In genomic region chr1:56189946-56190920, GRCh38 we compare ENCODE assay signal across 1 cellular context.
TF ChIP-seq lines count a peak whose summit lies in the region.

No MANE protein-coding gene starts in this region.

TF ChIP-seq in HepG2, 621 proteins besides CTCF, POLR2A, EP300 and RAD21 (continued from another document and continues in another):
- no peak for TF ChIP-seq PRDM15 (CRISPR knock-in tag; IDR thresholded peaks at IDR 0.05)
- TF ChIP-seq PRMT3 (CRISPR knock-in tag; IDR thresholded peaks at IDR 0.05; ENCODE audit: borderline replicate concordance, low read depth) = 0 out of 2 replicates have a peak, but pooled peaks have one; percentile 65
- no peak for TF ChIP-seq ZNF772 (CRISPR knock-in tag; IDR thresholded peaks at IDR 0.05)
- TF ChIP-seq NCOR1 (IDR thresholded peaks at IDR 0.05; ENCODE audit: borderline replicate concordance, low read length) = peak; percentile 97
- TF ChIP-seq ZNF616 (CRISPR knock-in tag; IDR thresholded peaks at IDR 0.05; ENCODE audit: low read depth) = no peak
- TF ChIP-seq TFDP1 (CRISPR knock-in tag; IDR thresholded peaks at IDR 0.05; ENCODE audit: borderline replicate concordance) = peak; percentile 40; the same call in 1 of the 2 replicates
- TF ChIP-seq CHD2 (IDR thresholded peaks at IDR 0.05; ENCODE audit: low read depth, low read length) = no peak; the same call in 1 of the 2 replicates
- TF ChIP-seq, protein P1, sequence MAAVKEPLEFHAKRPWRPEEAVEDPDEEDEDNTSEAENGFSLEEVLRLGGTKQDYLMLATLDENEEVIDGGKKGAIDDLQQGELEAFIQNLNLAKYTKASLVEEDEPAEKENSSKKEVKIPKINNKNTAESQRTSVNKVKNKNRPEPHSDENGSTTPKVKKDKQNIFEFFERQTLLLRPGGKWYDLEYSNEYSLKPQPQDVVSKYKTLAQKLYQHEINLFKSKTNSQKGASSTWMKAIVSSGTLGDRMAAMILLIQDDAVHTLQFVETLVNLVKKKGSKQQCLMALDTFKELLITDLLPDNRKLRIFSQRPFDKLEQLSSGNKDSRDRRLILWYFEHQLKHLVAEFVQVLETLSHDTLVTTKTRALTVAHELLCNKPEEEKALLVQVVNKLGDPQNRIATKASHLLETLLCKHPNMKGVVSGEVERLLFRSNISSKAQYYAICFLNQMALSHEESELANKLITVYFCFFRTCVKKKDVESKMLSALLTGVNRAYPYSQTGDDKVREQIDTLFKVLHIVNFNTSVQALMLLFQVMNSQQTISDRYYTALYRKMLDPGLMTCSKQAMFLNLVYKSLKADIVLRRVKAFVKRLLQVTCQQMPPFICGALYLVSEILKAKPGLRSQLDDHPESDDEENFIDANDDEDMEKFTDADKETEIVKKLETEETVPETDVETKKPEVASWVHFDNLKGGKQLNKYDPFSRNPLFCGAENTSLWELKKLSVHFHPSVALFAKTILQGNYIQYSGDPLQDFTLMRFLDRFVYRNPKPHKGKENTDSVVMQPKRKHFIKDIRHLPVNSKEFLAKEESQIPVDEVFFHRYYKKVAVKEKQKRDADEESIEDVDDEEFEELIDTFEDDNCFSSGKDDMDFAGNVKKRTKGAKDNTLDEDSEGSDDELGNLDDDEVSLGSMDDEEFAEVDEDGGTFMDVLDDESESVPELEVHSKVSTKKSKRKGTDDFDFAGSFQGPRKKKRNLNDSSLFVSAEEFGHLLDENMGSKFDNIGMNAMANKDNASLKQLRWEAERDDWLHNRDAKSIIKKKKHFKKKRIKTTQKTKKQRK (IDR thresholded peaks at IDR 0.05; ENCODE audit: low read length) = no peak
- TF ChIP-seq HNRNPLL (IDR thresholded peaks at IDR 0.05; ENCODE audit: low read depth, low read length, poor library complexity, severe bottlenecking) = no peak
- TF ChIP-seq SOX5 (CRISPR knock-in tag; IDR thresholded peaks at IDR 0.05; ENCODE audit: borderline replicate concordance) = peak; percentile 98
- no peak for TF ChIP-seq SRF (IDR thresholded peaks at IDR 0.05; ENCODE audit: low read depth, low read length)
- TF ChIP-seq ZBTB46 (CRISPR knock-in tag; IDR thresholded peaks at IDR 0.05; ENCODE audit: borderline replicate concordance) = no peak
- TF ChIP-seq ZNF891 (CRISPR knock-in tag; IDR thresholded peaks at IDR 0.05) = no peak
- peak; percentile 86; the same call in 1 of the 2 replicates for TF ChIP-seq KDM4B (CRISPR knock-in tag; IDR thresholded peaks at IDR 0.05)
- TF ChIP-seq MEIS1 (CRISPR knock-in tag; IDR thresholded peaks at IDR 0.05; ENCODE audit: borderline replicate concordance) = peak; percentile 77; the same call in 1 of the 2 replicates
- TF ChIP-seq, protein P2, sequence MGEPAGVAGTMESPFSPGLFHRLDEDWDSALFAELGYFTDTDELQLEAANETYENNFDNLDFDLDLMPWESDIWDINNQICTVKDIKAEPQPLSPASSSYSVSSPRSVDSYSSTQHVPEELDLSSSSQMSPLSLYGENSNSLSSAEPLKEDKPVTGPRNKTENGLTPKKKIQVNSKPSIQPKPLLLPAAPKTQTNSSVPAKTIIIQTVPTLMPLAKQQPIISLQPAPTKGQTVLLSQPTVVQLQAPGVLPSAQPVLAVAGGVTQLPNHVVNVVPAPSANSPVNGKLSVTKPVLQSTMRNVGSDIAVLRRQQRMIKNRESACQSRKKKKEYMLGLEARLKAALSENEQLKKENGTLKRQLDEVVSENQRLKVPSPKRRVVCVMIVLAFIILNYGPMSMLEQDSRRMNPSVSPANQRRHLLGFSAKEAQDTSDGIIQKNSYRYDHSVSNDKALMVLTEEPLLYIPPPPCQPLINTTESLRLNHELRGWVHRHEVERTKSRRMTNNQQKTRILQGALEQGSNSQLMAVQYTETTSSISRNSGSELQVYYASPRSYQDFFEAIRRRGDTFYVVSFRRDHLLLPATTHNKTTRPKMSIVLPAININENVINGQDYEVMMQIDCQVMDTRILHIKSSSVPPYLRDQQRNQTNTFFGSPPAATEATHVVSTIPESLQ (CRISPR knock-in tag; conservative IDR thresholded peaks at IDR 0.05) = no peak
- no peak for TF ChIP-seq ZNF569 (CRISPR knock-in tag; IDR thresholded peaks at IDR 0.05; ENCODE audit: borderline replicate concordance)
- TF ChIP-seq MEIS2 (CRISPR knock-in tag; IDR thresholded peaks at IDR 0.05) = no peak; the same call in 1 of the 2 replicates
- 0 out of 2 replicates have a peak, but pooled peaks have one; percentile 51 for TF ChIP-seq ZNF589 (CRISPR knock-in tag; conservative IDR thresholded peaks at IDR 0.05)
- TF ChIP-seq, protein P3, sequence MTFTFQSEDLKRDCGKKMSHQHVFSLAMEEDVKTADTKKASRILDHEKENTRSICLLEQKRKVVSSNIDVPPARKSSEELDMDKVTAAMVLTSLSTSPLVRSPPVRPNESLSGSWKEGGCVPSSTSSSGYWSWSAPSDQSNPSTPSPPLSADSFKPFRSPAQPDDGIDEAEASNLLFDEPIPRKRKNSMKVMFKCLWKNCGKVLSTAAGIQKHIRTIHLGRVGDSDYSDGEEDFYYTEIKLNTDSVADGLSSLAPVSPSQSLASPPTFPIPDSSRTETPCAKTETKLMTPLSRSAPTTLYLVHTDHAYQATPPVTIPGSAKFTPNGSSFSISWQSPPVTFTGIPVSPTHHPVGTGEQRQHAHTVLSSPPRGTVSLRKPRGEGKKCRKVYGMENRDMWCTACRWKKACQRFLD (CRISPR knock-in tag; IDR thresholded peaks at IDR 0.05; ENCODE audit: borderline replicate concordance) = no peak
- TF ChIP-seq FUBP1 (CRISPR knock-in tag; IDR thresholded peaks at IDR 0.05; ENCODE audit: borderline replicate concordance) = no peak
- 0 out of 2 replicates have a peak, but pooled peaks have one; percentile 28 for TF ChIP-seq ZFP36L1 (CRISPR knock-in tag; IDR thresholded peaks at IDR 0.05)
- 0 out of 2 replicates have a peak, but pooled peaks have one; percentile 31 for TF ChIP-seq NFYB (CRISPR knock-in tag; IDR thresholded peaks at IDR 0.05)
- TF ChIP-seq HINFP (CRISPR knock-in tag; IDR thresholded peaks at IDR 0.05; ENCODE audit: low read depth) = no peak
- TF ChIP-seq PHB2 (IDR thresholded peaks at IDR 0.05; ENCODE audit: partially characterized antibody) = no peak
- TF ChIP-seq ZNF484 (CRISPR knock-in tag; IDR thresholded peaks at IDR 0.05; ENCODE audit: borderline replicate concordance, low read depth) = no peak
- TF ChIP-seq KLF6 (CRISPR knock-in tag; IDR thresholded peaks at IDR 0.05) = 0 out of 2 replicates have a peak, but pooled peaks have one; percentile 35
- TF ChIP-seq, protein P4, sequence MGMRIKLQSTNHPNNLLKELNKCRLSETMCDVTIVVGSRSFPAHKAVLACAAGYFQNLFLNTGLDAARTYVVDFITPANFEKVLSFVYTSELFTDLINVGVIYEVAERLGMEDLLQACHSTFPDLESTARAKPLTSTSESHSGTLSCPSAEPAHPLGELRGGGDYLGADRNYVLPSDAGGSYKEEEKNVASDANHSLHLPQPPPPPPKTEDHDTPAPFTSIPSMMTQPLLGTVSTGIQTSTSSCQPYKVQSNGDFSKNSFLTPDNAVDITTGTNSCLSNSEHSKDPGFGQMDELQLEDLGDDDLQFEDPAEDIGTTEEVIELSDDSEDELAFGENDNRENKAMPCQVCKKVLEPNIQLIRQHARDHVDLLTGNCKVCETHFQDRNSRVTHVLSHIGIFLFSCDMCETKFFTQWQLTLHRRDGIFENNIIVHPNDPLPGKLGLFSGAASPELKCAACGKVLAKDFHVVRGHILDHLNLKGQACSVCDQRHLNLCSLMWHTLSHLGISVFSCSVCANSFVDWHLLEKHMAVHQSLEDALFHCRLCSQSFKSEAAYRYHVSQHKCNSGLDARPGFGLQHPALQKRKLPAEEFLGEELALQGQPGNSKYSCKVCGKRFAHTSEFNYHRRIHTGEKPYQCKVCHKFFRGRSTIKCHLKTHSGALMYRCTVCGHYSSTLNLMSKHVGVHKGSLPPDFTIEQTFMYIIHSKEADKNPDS (CRISPR knock-in tag; IDR thresholded peaks at IDR 0.05) = peak; percentile 58; the same call in 1 of the 2 replicates
- no peak for TF ChIP-seq SRSF1 (optimal IDR thresholded peaks at IDR 0.05; ENCODE audit: low read depth, low read length)
- peak; percentile 93 for TF ChIP-seq MIXL1 (CRISPR knock-in tag; IDR thresholded peaks at IDR 0.05)
- TF ChIP-seq ARNTL (CRISPR knock-in tag; IDR thresholded peaks at IDR 0.05) = peak; percentile 59; the same call in 1 of the 2 replicates
- TF ChIP-seq BCL6 (CRISPR knock-in tag; IDR thresholded peaks at IDR 0.05) = peak; percentile 93
- TF ChIP-seq ZNF235 (CRISPR knock-in tag; IDR thresholded peaks at IDR 0.05; ENCODE audit: borderline replicate concordance) = no peak
- TF ChIP-seq MYNN (CRISPR knock-in tag; IDR thresholded peaks at IDR 0.05; ENCODE audit: low read depth) = 0 out of 2 replicates have a peak, but pooled peaks have one; percentile 33
- peak; percentile 89; the same call in 1 of the 2 replicates for TF ChIP-seq ZNF251 (CRISPR knock-in tag; IDR thresholded peaks at IDR 0.05)
- no peak for TF ChIP-seq MATR3 (CRISPR knock-in tag; IDR thresholded peaks at IDR 0.05)
- peak; percentile 49; the same call in 1 of the 2 replicates for TF ChIP-seq MAFF (IDR thresholded peaks at IDR 0.05; ENCODE audit: low read depth, low read length)
- peak; percentile 68 for TF ChIP-seq ASH2L (IDR thresholded peaks at IDR 0.05; ENCODE audit: insufficient read length, low read depth, low read length)
- 0 out of 2 replicates have a peak, but pooled peaks have one; percentile 65 for TF ChIP-seq ZNF101 (CRISPR knock-in tag; IDR thresholded peaks at IDR 0.05; ENCODE audit: borderline replicate concordance, low read depth)
- no peak for TF ChIP-seq ATRX (CRISPR knock-in tag; IDR thresholded peaks at IDR 0.05; ENCODE audit: borderline replicate concordance)
- TF ChIP-seq ZNF34 (CRISPR knock-in tag; IDR thresholded peaks at IDR 0.05; ENCODE audit: borderline replicate concordance) = peak; percentile 91; the same call in 1 of the 2 replicates
